In the genomic region with DNA sequence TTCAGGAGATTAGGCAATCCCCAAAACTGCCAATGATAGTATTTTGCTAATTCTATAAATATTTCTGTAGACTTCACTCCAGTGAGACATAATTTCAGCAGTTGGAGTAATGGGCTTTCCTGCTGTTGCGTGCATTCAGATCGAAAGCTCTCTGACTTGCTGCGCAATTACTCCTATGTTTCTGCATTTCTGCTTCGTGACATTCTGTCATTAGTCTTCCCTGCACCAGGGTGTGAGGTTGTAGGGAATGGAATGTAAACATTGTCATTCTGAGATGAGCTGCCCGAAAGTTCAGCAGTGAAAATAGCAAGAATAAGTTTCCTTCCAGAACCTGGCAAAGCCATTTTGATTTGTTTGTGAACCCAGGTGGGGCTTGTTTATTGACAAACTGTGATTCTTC, we compare ENCODE assay signal across 1 cellular context.
TF ChIP-seq lines count a peak whose summit lies in the region.

No MANE protein-coding gene starts in this region.

TF ChIP-seq in endothelial cell of umbilical vein, 7 proteins besides CTCF, POLR2A, EP300 and RAD21:
- TF ChIP-seq, protein P1, sequence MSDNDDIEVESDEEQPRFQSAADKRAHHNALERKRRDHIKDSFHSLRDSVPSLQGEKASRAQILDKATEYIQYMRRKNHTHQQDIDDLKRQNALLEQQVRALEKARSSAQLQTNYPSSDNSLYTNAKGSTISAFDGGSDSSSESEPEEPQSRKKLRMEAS (IDR thresholded peaks at IDR 0.05; ENCODE audit: insufficient read depth, insufficient read length): no peak
- TF ChIP-seq MYC (IDR thresholded peaks at IDR 0.05; ENCODE audit: low read depth, low read length) (no peak), FOS (IDR thresholded peaks at IDR 0.05; ENCODE audit: borderline replicate concordance, insufficient read depth, low read length) (no peak), GATA2 (IDR thresholded peaks at IDR 0.05; ENCODE audit: insufficient read depth, insufficient read length, low read depth, low read length) (no peak), JUN (IDR thresholded peaks at IDR 0.05; ENCODE audit: borderline replicate concordance, insufficient read depth, insufficient read length, low read depth) (no peak), EZH2 (IDR thresholded peaks at IDR 0.05; ENCODE audit: borderline replicate concordance, low read depth, low read length, severe bottlenecking) (no peak), POLR2AphosphoS5 (IDR thresholded peaks at IDR 0.05; ENCODE audit: insufficient read depth, low read depth, low read length) (no peak)
